Comparison of ENCODE assay signal across 32 cellular contexts in genomic region chr1:156930483-156930882, GRCh38. TPM values are rescaled to one million over a fixed set of nuclear protein-coding genes. Genes with fewer than 3 reads are reported as not detected.
"Had no signal": no experiment of that assay in that cellular context is flagged by ENCODE, and none has a peak within 500 bp of the region (broad histone marks: within the 10 kb centered on the region; RNA-seq: fewer than 3 reads in every experiment).

No MANE protein-coding gene starts in this region.

- H3K4me1 ChIP-seq: parathyroid adenoma, prostate gland had no signal

- DNase-seq: cortex of kidney; effector memory CD8-positive, alpha-beta T cell; foreskin fibroblast; gastrocnemius medialis; heart right ventricle; hippocampal formation; immature natural killer cell; islet precursor cell; left lung; mesendoderm; midbrain; naive thymus-derived CD4-positive, alpha-beta T cell; occipital lobe; stimulated activated CD4-positive, alpha-beta T cell treated with anti-CD3 and anti-CD28 coated beads, Interleukin-2, amount 100 ng/mL, for 24 hours; stimulated activated CD4-positive, alpha-beta T cell treated with anti-CD3 and anti-CD28 coated beads, Interleukin-4, amount 100 ng/mL, for 24 hours; stimulated activated naive CD8-positive, alpha-beta T cell treated with anti-CD3 and anti-CD28 coated beads, Interleukin-15, Interleukin-2, amounts not matched to agents 100 U/mL and 50 U/mL, for 24 hours; substantia nigra; upper lobe of left lung had no signal

- H2AFZ ChIP-seq: parathyroid adenoma had no signal

- H3K4me3 ChIP-seq: cardiac muscle cell, gastrocnemius medialis, heart right ventricle, left lung, prostate gland, right atrium auricular region, upper lobe of left lung had no signal

- H3K27ac Mint-ChIP-seq: immature natural killer cell; naive thymus-derived CD4-positive, alpha-beta T cell; nephron; stimulated activated memory B cell treated with anti-CD40 and anti-IgM and Interleukin-4, amounts not matched to agents 10 μg/mL and 1 μg/mL and 100 μg/mL, for 72 hours had no signal

- H3K36me3 ChIP-seq: cardiac muscle cell, prostate gland, right atrium auricular region, thoracic aorta had no signal

- FAIRE-seq: urothelium cell line had no signal

- H3K9me3 ChIP-seq: gastrocnemius medialis, heart right ventricle, left lung, prostate gland, right atrium auricular region, thoracic aorta, tibial nerve, upper lobe of left lung had no signal

- H3K9me3 Mint-ChIP-seq: central memory CD8-positive, alpha-beta T cell; effector memory CD8-positive, alpha-beta T cell; immature natural killer cell; nephron; stimulated activated memory B cell treated with anti-CD40 and anti-IgM and Interleukin-4, amounts not matched to agents 10 μg/mL and 1 μg/mL and 100 μg/mL, for 72 hours had no signal

- H3K79me2 ChIP-seq: parathyroid adenoma had no signal

- H3K4me3 Mint-ChIP-seq: central memory CD8-positive, alpha-beta T cell; effector memory CD8-positive, alpha-beta T cell; immature natural killer cell; nephron; stimulated activated memory B cell treated with anti-CD40 and anti-IgM and Interleukin-4, amounts not matched to agents 10 μg/mL and 1 μg/mL and 100 μg/mL, for 72 hours had no signal

- H3K36me3 Mint-ChIP-seq: stimulated activated memory B cell treated with anti-CD40 and anti-IgM and Interleukin-4, amounts not matched to agents 10 μg/mL and 1 μg/mL and 100 μg/mL, for 72 hours had no signal

- H3K9ac ChIP-seq: parathyroid adenoma had no signal

- H3K27ac ChIP-seq: cardiac muscle cell, epithelial cell of prostate, gastrocnemius medialis, heart right ventricle, left lung, parathyroid adenoma, prostate gland, right atrium auricular region, thoracic aorta, upper lobe of left lung had no signal

RNA-seq across cellular contexts. Expression of gene LRRC71, which starts 10.1 kb away (rescaled TPM):
- total RNA-seq: esophagus mucosa; gastrocnemius medialis; lower leg skin; naive thymus-derived CD4-positive, alpha-beta T cell; right atrium auricular region; skeletal muscle tissue; thoracic aorta had no signal
- polyA plus RNA-seq: immature natural killer cell; naive thymus-derived CD4-positive, alpha-beta T cell had no signal
